In genomic region chr2:207901401-207901800, GRCh38 we compare ENCODE assay signal across 11 cellular contexts.
"Had no signal": no experiment of that assay in that cellular context is flagged by ENCODE, and none has a peak within 500 bp of the region (broad histone marks: within the 10 kb centered on the region; RNA-seq: fewer than 3 reads in every experiment).

No MANE protein-coding gene starts in this region.

- ATAC-seq: activated T-cell treated with anti-CD3 and anti-CD28 coated beads, Interleukin-2, amount 50 U/mL, for 4 hours; foreskin keratinocyte; naive thymus-derived CD8-positive, alpha-beta T cell had no signal

- H3K27ac ChIP-seq: foreskin keratinocyte had no signal

- H3K27me3 ChIP-seq: dorsolateral prefrontal cortex, foreskin keratinocyte had no signal

- DNase-seq: activated CD4-positive, alpha-beta memory T cell treated with anti-CD3 and anti-CD28 coated beads for 36 hours; activated CD4-positive, CD25-positive, alpha-beta regulatory T cell treated with anti-CD3 and anti-CD28 coated beads, Interleukin-2, amount 50 U/mL, for 72 hours; activated gamma-delta T cell; activated T-cell treated with anti-CD3 and anti-CD28 coated beads, Interleukin-2, amount 50 U/mL, for 4 hours; foreskin keratinocyte; immature natural killer cell; naive thymus-derived CD8-positive, alpha-beta T cell; stimulated activated CD4-positive, alpha-beta T cell treated with anti-CD3 and anti-CD28 coated beads, Interleukin-4, amount 100 ng/mL, for 1 hour; stimulated activated CD8-positive, alpha-beta memory T cell treated with anti-CD3 and anti-CD28 coated beads, Interleukin-4, amount 100 ng/mL, for 48 hours; T-helper 9 cell had no signal

- H3K4me1 ChIP-seq: foreskin keratinocyte had no signal
